In the genomic region with DNA sequence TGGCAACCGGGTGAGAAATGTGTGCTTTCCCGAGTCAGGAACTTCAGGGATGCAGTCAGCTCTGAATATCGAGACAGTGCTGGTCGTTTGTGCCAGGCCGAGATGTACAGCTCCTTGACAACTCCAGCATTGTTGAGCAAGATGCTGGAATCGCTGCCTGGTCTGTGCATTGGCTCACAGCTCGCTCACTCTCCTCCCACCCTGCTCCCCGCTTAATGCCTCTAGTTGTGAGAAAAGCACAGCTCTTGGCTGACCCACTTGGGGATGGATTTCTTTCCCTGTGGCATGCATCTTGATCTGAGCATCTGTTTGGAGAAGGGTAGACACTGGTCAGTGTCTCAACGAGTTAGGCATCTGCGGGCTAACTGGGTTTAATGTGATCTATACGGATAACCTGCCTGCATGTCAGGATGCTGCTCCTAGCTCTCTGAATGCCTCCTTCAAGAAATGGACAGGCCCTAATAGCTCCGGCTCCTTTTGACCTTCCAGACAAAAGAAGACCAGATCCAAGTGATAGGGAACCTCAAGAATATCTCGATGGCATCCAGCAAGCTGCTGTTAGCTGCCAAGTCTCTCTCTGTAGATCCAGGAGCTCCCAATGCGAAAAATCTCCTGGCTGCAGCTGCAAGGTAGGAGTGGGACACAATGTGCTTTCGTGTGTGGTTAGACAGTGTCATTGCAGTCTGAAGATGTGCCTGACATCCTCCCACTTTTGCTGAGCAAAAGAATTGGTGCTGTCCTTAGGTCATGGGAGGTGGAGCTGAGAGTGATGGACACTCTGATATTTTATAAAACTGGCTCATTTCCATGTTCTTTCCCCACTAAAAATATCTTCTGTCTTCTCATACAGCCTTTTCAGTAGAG, we compare ENCODE assay signal across 14 cellular contexts.
DNase-seq lines count a peak whose midpoint lies in the region; ATAC-seq and TF ChIP-seq lines count a peak whose summit lies in the region.
"Had no signal": no experiment of that assay in that cellular context is flagged by ENCODE, and none has a peak within 500 bp of the region (broad histone marks: within the 10 kb centered on the region; RNA-seq: fewer than 3 reads in every experiment).

No MANE protein-coding gene starts in this region.

- H3K36me3 ChIP-seq in IMR-90 (ENCODE audit: control insufficient read depth, insufficient read depth, low read length) = peaks cover 14% of the 10 kb centered on the region
- peaks cover 13 to 42% of the 10 kb centered on the region in 2 experiments for H3K36me3 ChIP-seq in mesenchymal stem cell (ENCODE audit: control insufficient read depth in 1 of 2, insufficient read depth in 2 of 2, low read depth in 1 of 2, low read length in 2 of 2)
- no peaks in the 10 kb centered on the region for H3K36me3 ChIP-seq in testis (ENCODE audit: low read depth, missing control alignments)

- H3K4me3 ChIP-seq in IMR-90 (ENCODE audit: insufficient read depth, low read depth, low read length) (no peak overlapping the region), mesenchymal stem cell (ENCODE audit: insufficient read depth in 1 of 2, low read depth in 1 of 2, low read length in 2 of 2) (no peak overlapping the region), testis (no peak overlapping the region)

- DNase-seq in IMR-90 = peak; percentile 54
- no peak for DNase-seq in mesenchymal stem cell
- peak; percentile 47 for DNase-seq in testis
- no peak for DNase-seq in activated CD8-positive, alpha-beta memory T cell treated with anti-CD3 and anti-CD28 coated beads, Interleukin-2, amount 50 U/mL, for 4 hours
- DNase-seq in DMS 273 (lab: John Stamatoyannopoulos, UW; ENCODE audit: unreplicated experiment) = no peak
- no peak for DNase-seq in activated effector memory CD4-positive, alpha-beta T cell treated with anti-CD3 and anti-CD28 coated beads, Interleukin-2, amount 50 U/mL, for 16 hours
- no peak for DNase-seq in NCI-H82 (lab: John Stamatoyannopoulos, UW)
- DNase-seq: activated CD4-positive, alpha-beta T cell treated with anti-CD3 and anti-CD28 coated beads, Interleukin-2, amount 50 U/mL, for 1 hour; effector CD8-positive, alpha-beta T cell; naive thymus-derived CD4-positive, alpha-beta T cell; NCI-H1436; NCI-H345 had no signal

- TF ChIP-seq RAD21 in IMR-90 (IDR thresholded peaks at IDR 0.05; ENCODE audit: low read length) = no peak

- intact Hi-C loops in IMR-90 (cut with micrococcal nuclease) (loop anchor here (5.0 kb wide), 1 partner anchor 123 kb away; no protein-coding TSS in a partner anchor), testis (cut with DNase I; ENCODE audit: low total_unique reads) (no loop called here)

- peaks cover 0 to 3% of the 10 kb centered on the region in 2 experiments; a peak in 1 of 4 replicates for H3K79me1 ChIP-seq in IMR-90 (ENCODE audit: low read depth in 1 of 2, low read length in 2 of 2)
- no peaks in the 10 kb centered on the region for H3K79me1 ChIP-seq in mesenchymal stem cell (replicated peaks; ENCODE audit: low read length, poor library complexity, severe bottlenecking)

- no peak overlapping the region for H3K9ac ChIP-seq in IMR-90 (ENCODE audit: low read depth, low read length)
- H3K9ac ChIP-seq in mesenchymal stem cell (ENCODE audit: low read length) = no peak overlapping the region

- no TSS peak for BruUV-seq in IMR-90 (replicated peaks; lab: Mats Ljungman, UMichigan)

- POLR2A ChIA-PET in IMR-90 (lab: Charles Lee; ENCODE audit: unreplicated experiment) = interaction anchor here (0.5 kb wide), 1 partner anchor 78 kb away, joined by 5 read pairs; no protein-coding TSS in a partner anchor

- peak overlapping the region; percentile 52 for H2BK20ac ChIP-seq in IMR-90 (ENCODE audit: low read depth, low read length)

- TF ChIP-seq CTCF in IMR-90 (conservative IDR thresholded peaks at IDR 0.05; ENCODE audit: low read depth, low read length) = no peak
- TF ChIP-seq CTCF in testis (IDR thresholded peaks at IDR 0.05) = no peak

- in situ Hi-C loops in IMR-90 (cut with MboI; ENCODE audit: low sequenced_read_pairs) = loop anchor here (10.0 kb wide), 1 partner anchor 346 kb away; a partner anchor contains a TSS

- H3K4me1 ChIP-seq in IMR-90 (ENCODE audit: control insufficient read depth, insufficient read depth, low read length) (peaks cover 15% of the 10 kb centered on the region), mesenchymal stem cell (ENCODE audit: control insufficient read depth, insufficient read depth, low read depth, low read length) (peaks cover 11% of the 10 kb centered on the region), testis (peaks cover 11% of the 10 kb centered on the region)

- H2BK5ac ChIP-seq in IMR-90 (ENCODE audit: low read depth, low read length, poor library complexity, severe bottlenecking) (no peak overlapping the region), mesenchymal stem cell (ENCODE audit: low read depth, low read length, poor library complexity, severe bottlenecking) (no peak overlapping the region)

- H3K18ac ChIP-seq in IMR-90 (ENCODE audit: low read depth, low read length) = no peak overlapping the region
- H3K18ac ChIP-seq in mesenchymal stem cell (ENCODE audit: low read depth in 1 of 2, low read length in 2 of 2) = no peak overlapping the region

- H3K27ac ChIP-seq in IMR-90 (ENCODE audit: insufficient read depth, low read length) = no peak overlapping the region
- peak overlapping the region; percentile 43 for H3K27ac ChIP-seq in cingulate gyrus (ENCODE audit: low read depth, low read length)
- no peak overlapping the region for H3K27ac ChIP-seq in mesenchymal stem cell (ENCODE audit: low read length, poor library complexity, severe bottlenecking)
- peak overlapping the region in 1 of 2 donors; percentile 48 for H3K27ac ChIP-seq in testis

- H3K27me3 ChIP-seq in IMR-90 (ENCODE audit: control insufficient read depth, insufficient read depth, low read length) (no peaks in the 10 kb centered on the region), mesenchymal stem cell (ENCODE audit: control insufficient read depth in 1 of 2, insufficient read depth in 1 of 2, low read length in 2 of 2) (no peaks in the 10 kb centered on the region), testis (no peaks in the 10 kb centered on the region)

- H2AFZ ChIP-seq in IMR-90 (replicated peaks; ENCODE audit: low read length, poor library complexity) (peak overlapping the region; percentile 24), mesenchymal stem cell (ENCODE audit: low read depth, low read length) (no peak overlapping the region)

- no peak overlapping the region for H4K5ac ChIP-seq in IMR-90 (ENCODE audit: low read depth, low read length)

- H2BK120ac ChIP-seq in IMR-90 (ENCODE audit: low read depth, low read length) = peak overlapping the region; percentile 44; the same call in 1 of the 2 replicates
- no peak overlapping the region for H2BK120ac ChIP-seq in mesenchymal stem cell (ENCODE audit: low read depth, low read length)

- no peak overlapping the region for H3K56ac ChIP-seq in IMR-90 (ENCODE audit: extremely low read depth, insufficient read depth, low read length)

- peak overlapping the region in 1 of 2 experiments; percentile 49 for H2BK12ac ChIP-seq in mesenchymal stem cell (ENCODE audit: low read length in 2 of 2)

- H3K9me3 ChIP-seq in IMR-90 (ENCODE audit: control insufficient read depth, insufficient read depth, low read length) = no peaks in the 10 kb centered on the region
- H3K9me3 ChIP-seq in mesenchymal stem cell (ENCODE audit: control insufficient read depth, low read length) = no peaks in the 10 kb centered on the region
- no peaks in the 10 kb centered on the region for H3K9me3 ChIP-seq in testis

- H3K4ac ChIP-seq in IMR-90 (ENCODE audit: low read depth, low read length) = peak overlapping the region; percentile 57
- H3K4ac ChIP-seq in mesenchymal stem cell (ENCODE audit: low read depth in 1 of 2, low read length in 2 of 2) = no peak overlapping the region

- dilution Hi-C loops in IMR-90 (cut with HindIII; ENCODE audit: low sequenced_read_pairs, unreplicated experiment) = no loop called here

- CTCF ChIA-PET in IMR-90 (lab: Yijun Ruan, JAX) = no interaction called here

- H2AK5ac ChIP-seq in IMR-90 (ENCODE audit: low read depth, low read length) = peak overlapping the region; percentile 20; the same call in 1 of the 2 replicates
- peak overlapping the region; percentile 25 for H2AK5ac ChIP-seq in mesenchymal stem cell (ENCODE audit: low read length, severe bottlenecking)

- H2BK15ac ChIP-seq in IMR-90 (ENCODE audit: low read depth, low read length) (peak overlapping the region; percentile 42; the same call in 2 of the 3 replicates), mesenchymal stem cell (ENCODE audit: low read depth, poor library complexity, severe bottlenecking) (no peak overlapping the region)

- H4K8ac ChIP-seq in IMR-90 (ENCODE audit: low read depth in 2 of 2, low read length in 2 of 2) = peak overlapping the region in 1 of 2 experiments; percentile 24; a peak in 2 of 4 replicates
- H4K8ac ChIP-seq in mesenchymal stem cell (ENCODE audit: low read length) = no peak overlapping the region

- H3K4me2 ChIP-seq in IMR-90 (ENCODE audit: low read depth, low read length) (no peak overlapping the region), mesenchymal stem cell (ENCODE audit: low read length, poor library complexity, severe bottlenecking) (no peak overlapping the region)

- peak; percentile 24; the same call in 1 of the 2 replicates for ATAC-seq in IMR-90 (ENCODE audit: low read depth)
- ATAC-seq: activated naive CD4-positive, alpha-beta T cell treated with anti-CD3 and anti-CD28 coated beads, Interleukin-2, amount 50 U/mL, for 72 hours; naive thymus-derived CD4-positive, alpha-beta T cell had no signal

- TF ChIP-seq POLR2A in IMR-90 (IDR thresholded peaks at IDR 0.05; ENCODE audit: low read depth, low read length) = no peak
- no peak for TF ChIP-seq POLR2A in testis (IDR thresholded peaks at IDR 0.05)

- H2AK9ac ChIP-seq in IMR-90 (replicated peaks; ENCODE audit: low read depth, low read length, poor library complexity) = no peak overlapping the region

- WGBS in IMR-90 (ENCODE audit: extremely low coverage in 2 of 2, insufficient read length in 1 of 2), 2 experiments = 57% methylated on average over 9 of the region's 15 CpGs; no CpG with 5 or more reads in 1 of the 2 experiments
- WGBS in mesenchymal stem cell = 92% methylated on average over 15 of the region's 15 CpGs
- 50 to 75% methylated on average over 15 of the region's 15 CpGs for WGBS in testis, 2 donors

- H3K14ac ChIP-seq in IMR-90 (replicated peaks; ENCODE audit: low read depth, low read length) (peak overlapping the region; percentile 56; the same call in 1 of the 2 replicates), mesenchymal stem cell (ENCODE audit: low read length in 2 of 2) (no peak overlapping the region)

- peak overlapping the region; percentile 75; the same call in 1 of the 2 replicates for H3K23ac ChIP-seq in IMR-90 (ENCODE audit: low read depth, low read length)
- no peak overlapping the region for H3K23ac ChIP-seq in mesenchymal stem cell (ENCODE audit: low read length in 2 of 2)

- H3K9me1 ChIP-seq in IMR-90 (ENCODE audit: insufficient read depth, low read length) = peaks cover 12% of the 10 kb centered on the region

- H4K20me1 ChIP-seq in IMR-90 (ENCODE audit: insufficient read depth, low read length) = no peaks in the 10 kb centered on the region

- H4K91ac ChIP-seq in IMR-90 (ENCODE audit: insufficient read depth, low read depth, low read length) = no peak overlapping the region
- no peak overlapping the region for H4K91ac ChIP-seq in mesenchymal stem cell (ENCODE audit: low read length)

TF ChIP-seq in IMR-90, 13 proteins besides CTCF, POLR2A, EP300 and RAD21 (continues in another document):
- TF ChIP-seq CEBPB (IDR thresholded peaks at IDR 0.05; ENCODE audit: low read depth, low read length) = peak; percentile 75

Comparison
In these comparisons a context has a peak if more than half of its experiments do, and no peak if none do; other contexts are left out.
1. DNase-seq: peak in IMR-90 (single experiment) and testis (single experiment); none in mesenchymal stem cell (single experiment), activated CD8-positive, alpha-beta memory T cell treated with anti-CD3 and anti-CD28 coated beads, Interleukin-2, amount 50 U/mL, for 4 hours (single experiment), DMS 273 (single experiment), activated effector memory CD4-positive, alpha-beta T cell treated with anti-CD3 and anti-CD28 coated beads, Interleukin-2, amount 50 U/mL, for 16 hours (single experiment) and NCI-H82 (single experiment).